Comparison of ENCODE assay signal across 7 cellular contexts in the genomic region with DNA sequence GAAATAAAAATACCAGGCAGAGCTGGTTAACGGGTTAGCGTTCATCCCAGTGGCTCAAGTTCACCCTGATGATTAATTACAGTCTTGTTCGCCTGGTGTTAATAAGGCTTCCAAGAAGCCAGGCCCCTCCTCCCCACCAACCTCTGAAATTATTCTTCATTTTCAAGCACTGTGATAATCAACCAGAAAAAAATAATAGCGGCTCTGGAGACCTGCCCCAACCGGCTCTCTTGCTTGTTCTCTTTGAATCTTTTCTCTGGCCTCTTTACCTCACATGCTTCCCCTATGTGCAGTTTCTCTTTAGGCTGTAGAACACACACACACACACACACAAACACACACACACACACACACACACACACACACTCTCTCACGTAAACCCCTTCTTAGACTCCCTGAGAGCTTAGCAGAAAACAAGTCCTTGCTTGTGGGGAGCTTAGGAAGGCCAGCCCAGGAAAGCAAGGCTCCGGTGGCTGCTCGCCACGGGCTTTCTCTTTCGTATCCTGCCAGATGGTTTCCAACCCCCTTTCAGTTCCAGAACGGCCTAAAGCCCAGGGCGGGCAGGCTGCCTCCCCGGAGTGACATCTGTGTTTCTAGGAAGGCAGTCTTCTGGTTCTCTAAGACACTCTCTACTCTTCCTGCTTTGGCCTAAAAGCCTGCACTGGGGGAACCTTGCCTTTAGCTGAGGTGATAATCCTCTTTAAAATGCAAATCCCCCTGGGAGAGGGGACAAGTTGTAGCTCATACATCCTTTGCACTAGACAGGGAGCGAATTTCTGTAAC.
DNase-seq lines count a peak whose midpoint lies in the region; ATAC-seq, FAIRE-seq and TF ChIP-seq lines count a peak whose summit lies in the region.

No MANE protein-coding gene starts in this region.

- peak overlapping the region; percentile 12; the same call in 1 of the 2 replicates for H3K4me2 ChIP-seq in K562 (ENCODE audit: insufficient read depth, low read length)

- no peaks in the 10 kb centered on the region for H4K20me1 ChIP-seq in K562 (replicated peaks; ENCODE audit: control insufficient read depth, insufficient read depth, low read length)

- POLR2A ChIA-PET in K562 (lab: Yijun Ruan, JAX) = no interaction called here

- in situ Hi-C loops in K562 (cut with MboI) = no loop called here
- in situ Hi-C loops in KBM-7 (cut with MboI; ENCODE audit: low pct_unique_long_range_greater_than_20kb, low sequenced_read_pairs) = no loop called here

- TF ChIP-seq EP300 in K562 (IDR thresholded peaks at IDR 0.05; ENCODE audit: low read length) = no peak

- H3K36me3 ChIP-seq in NT2/D1 (ENCODE audit: insufficient read depth, insufficient read length, low read length) (no peaks in the 10 kb centered on the region), K562 (ENCODE audit: control insufficient read depth, insufficient read depth, low read length) (no peaks in the 10 kb centered on the region), iPS-20b (ENCODE audit: insufficient read depth, low read depth, low read length) (no peaks in the 10 kb centered on the region), spleen (no peaks in the 10 kb centered on the region)

- no peaks in the 10 kb centered on the region for H3K9me1 ChIP-seq in K562 (ENCODE audit: control insufficient read depth, insufficient read depth, low read length)

- no peaks in the 10 kb centered on the region for H3K79me2 ChIP-seq in K562 (ENCODE audit: control insufficient read depth, insufficient read depth, low read length)

- WGBS in K562 (ENCODE audit: insufficient coverage, low coverage, missing lambda C conversion rate) = 17% methylated on average over 10 of the region's 14 CpGs
- whole genome bisulfite sequencing in spleen, 5 donors = 15 to 19% (median 17%) methylated on average over 14 of the region's 14 CpGs

- CTCF ChIA-PET in K562 (lab: Yijun Ruan, JAX; ENCODE audit: low intra/inter-chr PET ratio) = no interaction called here

- no peak for FAIRE-seq in K562 (lab: Jason Lieb, UNC)

- H3K9ac ChIP-seq in NT2/D1 (ENCODE audit: insufficient read length, low read depth) = peak overlapping the region; percentile 45
- no peak overlapping the region for H3K9ac ChIP-seq in K562 (ENCODE audit: insufficient read depth in 1 of 2, low read depth in 2 of 2, low read length in 2 of 2)
- H3K9ac ChIP-seq in iPS-20b (ENCODE audit: low read depth, low read length) = peak overlapping the region; percentile 2; the same call in 1 of the 2 replicates

- no peak for TF ChIP-seq RAD21 in K562 (CRISPR knock-in tag; conservative IDR thresholded peaks at IDR 0.05 in 1 of 2, IDR thresholded peaks at IDR 0.05 in 1 of 2)

- TF ChIP-seq CTCF in K562 (IDR thresholded peaks at IDR 0.05 in 2 of 3, conservative IDR thresholded peaks at IDR 0.05 in 1 of 3; ENCODE audit: insufficient read depth in 2 of 3, low read depth in 1 of 3, low read length in 3 of 3) (no peak), spleen (IDR thresholded peaks at IDR 0.05 in 8 of 11, conservative IDR thresholded peaks at IDR 0.05 in 3 of 11) (no peak)

- H3K9me3 ChIP-seq in NT2/D1 (ENCODE audit: insufficient read depth, low read length) = no peaks in the 10 kb centered on the region
- no peaks in the 10 kb centered on the region for H3K9me3 ChIP-seq in K562 (replicated peaks; ENCODE audit: control insufficient read depth, insufficient read depth, low read depth, low read length)
- no peaks in the 10 kb centered on the region for H3K9me3 ChIP-seq in iPS-20b (ENCODE audit: insufficient read depth, low read depth, low read length)
- no peaks in the 10 kb centered on the region for H3K9me3 ChIP-seq in spleen

- DNase-seq in NT2/D1 (ENCODE audit: low read depth, low spot score) (peak; percentile 66), K562 (ENCODE audit: extremely low read depth in 1 of 4, low spot score in 3 of 4) (peak in 1 of 4 experiments; percentile 23), spleen (peak; percentile 87), KBM-7 (no peak)

- H3K4me3 ChIP-seq in NT2/D1 (ENCODE audit: insufficient read length, low read depth) (no peak overlapping the region), K562 (no peak overlapping the region), iPS-20b (ENCODE audit: low read length) (peak overlapping the region; percentile 27; the same call in 1 of the 2 replicates), spleen (peak overlapping the region in 1 of 8 donors; percentile 38)

- H3K27me3 ChIP-seq in NT2/D1 (ENCODE audit: insufficient read depth, insufficient read length) = no peaks in the 10 kb centered on the region
- peaks cover 2 to 7% of the 10 kb centered on the region in 2 experiments; a peak in 3 of 5 replicates for H3K27me3 ChIP-seq in K562 (ENCODE audit: control insufficient read depth in 2 of 2, insufficient read depth in 2 of 2, low read length in 2 of 2)
- no peaks in the 10 kb centered on the region for H3K27me3 ChIP-seq in iPS-20b (ENCODE audit: insufficient read depth, low read length)
- no peaks in the 10 kb centered on the region for H3K27me3 ChIP-seq in spleen (replicated peaks in 1 of 7)

- H2AFZ ChIP-seq in K562 (ENCODE audit: low read depth, low read length) = peak overlapping the region; percentile 79

- H3K27ac ChIP-seq in K562 (ENCODE audit: extremely low read depth, low read depth, low read length) = peak overlapping the region; percentile 26; the same call in 1 of the 3 replicates
- peak overlapping the region; percentile 13 for H3K27ac ChIP-seq in iPS-20b (ENCODE audit: low read length)
- peak overlapping the region; percentile 55 to 88 (median 80) for H3K27ac ChIP-seq in spleen

- intact Hi-C loops in K562 (cut with micrococcal nuclease) (no loop called here), spleen (cut with DNase I; ENCODE audit: low total_unique reads) (no loop called here)

- ATAC-seq in GM18907 (IDR thresholded peaks at IDR 0.05; ENCODE audit: unreplicated experiment) (peak; percentile 88), HG02973 (IDR thresholded peaks at IDR 0.05; ENCODE audit: unreplicated experiment) (peak; percentile 93), K562 (peak; percentile 42)

- H3K4me1 ChIP-seq in NT2/D1 (ENCODE audit: insufficient read depth, insufficient read length) = peaks cover 11% of the 10 kb centered on the region
- H3K4me1 ChIP-seq in K562 (replicated peaks in 1 of 2; ENCODE audit: control insufficient read depth in 2 of 2, insufficient read depth in 2 of 2, low read length in 2 of 2) = peaks cover 0 to 7% of the 10 kb centered on the region in 2 experiments; a peak in 2 of 5 replicates
- H3K4me1 ChIP-seq in iPS-20b (ENCODE audit: insufficient read depth, low read length) = peaks cover 41% of the 10 kb centered on the region
- H3K4me1 ChIP-seq in spleen = peaks cover 21 to 53% (median 39%) of the 10 kb centered on the region in 6 donors

- no peak for TF ChIP-seq POLR2A in K562 (conservative IDR thresholded peaks at IDR 0.05)
- TF ChIP-seq POLR2A in spleen (IDR thresholded peaks at IDR 0.05) = no peak

- no TSS peak for BruUV-seq in K562 (replicated peaks; lab: Mats Ljungman, UMichigan)

TF ChIP-seq in K562, 482 proteins besides CTCF, POLR2A, EP300 and RAD21 (continues in another document):
- TF ChIP-seq POLR2AphosphoS2 (IDR thresholded peaks at IDR 0.05; ENCODE audit: low read length) = no peak
- TF ChIP-seq HNRNPLL (IDR thresholded peaks at IDR 0.05; ENCODE audit: low read depth, low read length, poor library complexity, severe bottlenecking) = no peak
- no peak for TF ChIP-seq HLTF (IDR thresholded peaks at IDR 0.05)
- no peak for TF ChIP-seq ZNF561 (CRISPR knock-in tag; conservative IDR thresholded peaks at IDR 0.05)
- TF ChIP-seq, protein P1, sequence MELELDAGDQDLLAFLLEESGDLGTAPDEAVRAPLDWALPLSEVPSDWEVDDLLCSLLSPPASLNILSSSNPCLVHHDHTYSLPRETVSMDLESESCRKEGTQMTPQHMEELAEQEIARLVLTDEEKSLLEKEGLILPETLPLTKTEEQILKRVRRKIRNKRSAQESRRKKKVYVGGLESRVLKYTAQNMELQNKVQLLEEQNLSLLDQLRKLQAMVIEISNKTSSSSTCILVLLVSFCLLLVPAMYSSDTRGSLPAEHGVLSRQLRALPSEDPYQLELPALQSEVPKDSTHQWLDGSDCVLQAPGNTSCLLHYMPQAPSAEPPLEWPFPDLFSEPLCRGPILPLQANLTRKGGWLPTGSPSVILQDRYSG (tag; conservative IDR thresholded peaks at IDR 0.05; ENCODE audit: low read depth) = no peak
- TF ChIP-seq, protein P2, sequence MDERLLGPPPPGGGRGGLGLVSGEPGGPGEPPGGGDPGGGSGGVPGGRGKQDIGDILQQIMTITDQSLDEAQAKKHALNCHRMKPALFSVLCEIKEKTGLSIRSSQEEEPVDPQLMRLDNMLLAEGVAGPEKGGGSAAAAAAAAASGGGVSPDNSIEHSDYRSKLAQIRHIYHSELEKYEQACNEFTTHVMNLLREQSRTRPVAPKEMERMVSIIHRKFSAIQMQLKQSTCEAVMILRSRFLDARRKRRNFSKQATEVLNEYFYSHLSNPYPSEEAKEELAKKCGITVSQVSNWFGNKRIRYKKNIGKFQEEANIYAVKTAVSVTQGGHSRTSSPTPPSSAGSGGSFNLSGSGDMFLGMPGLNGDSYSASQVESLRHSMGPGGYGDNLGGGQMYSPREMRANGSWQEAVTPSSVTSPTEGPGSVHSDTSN (CRISPR knock-in tag; IDR thresholded peaks at IDR 0.05; ENCODE audit: low read depth) = no peak
- TF ChIP-seq, protein P2 (tag; conservative IDR thresholded peaks at IDR 0.05; ENCODE audit: low read depth) = peak; percentile 61
- TF ChIP-seq, protein P3, sequence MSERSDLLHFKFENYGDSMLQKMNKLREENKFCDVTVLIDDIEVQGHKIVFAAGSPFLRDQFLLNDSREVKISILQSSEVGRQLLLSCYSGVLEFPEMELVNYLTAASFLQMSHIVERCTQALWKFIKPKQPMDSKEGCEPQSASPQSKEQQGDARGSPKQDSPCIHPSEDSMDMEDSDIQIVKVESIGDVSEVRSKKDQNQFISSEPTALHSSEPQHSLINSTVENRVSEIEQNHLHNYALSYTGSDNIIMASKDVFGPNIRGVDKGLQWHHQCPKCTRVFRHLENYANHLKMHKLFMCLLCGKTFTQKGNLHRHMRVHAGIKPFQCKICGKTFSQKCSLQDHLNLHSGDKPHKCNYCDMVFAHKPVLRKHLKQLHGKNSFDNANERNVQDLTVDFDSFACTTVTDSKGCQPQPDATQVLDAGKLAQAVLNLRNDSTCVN (CRISPR knock-in tag; IDR thresholded peaks at IDR 0.05) = peak; percentile 75; the same call in 1 of the 2 replicates
- TF ChIP-seq RHOXF2B (CRISPR knock-in tag; conservative IDR thresholded peaks at IDR 0.05) = no peak
- TF ChIP-seq RAD51 (IDR thresholded peaks at IDR 0.05; ENCODE audit: borderline replicate concordance, low read depth) = no peak
- peak; percentile 88; the same call in 1 of the 2 replicates for TF ChIP-seq MCM3 (IDR thresholded peaks at IDR 0.05)

Comparison
In these comparisons a context has a peak if more than half of its experiments do, and no peak if none do; other contexts are left out.
1. ATAC-seq: peak in every context shown above with its lines; median percentile 93 in HG02973; 88 in GM18907; 42 in K562.
2. H3K9ac ChIP-seq: peak in NT2/D1 (single experiment) and iPS-20b (single experiment); none in K562 (0 of 2).
3. H3K27ac ChIP-seq: peak in every context shown above with its lines; median percentile 80 in spleen; 26 in K562; 13 in iPS-20b.